ENCODE assay signal across 18 cellular contexts in the genomic region with DNA sequence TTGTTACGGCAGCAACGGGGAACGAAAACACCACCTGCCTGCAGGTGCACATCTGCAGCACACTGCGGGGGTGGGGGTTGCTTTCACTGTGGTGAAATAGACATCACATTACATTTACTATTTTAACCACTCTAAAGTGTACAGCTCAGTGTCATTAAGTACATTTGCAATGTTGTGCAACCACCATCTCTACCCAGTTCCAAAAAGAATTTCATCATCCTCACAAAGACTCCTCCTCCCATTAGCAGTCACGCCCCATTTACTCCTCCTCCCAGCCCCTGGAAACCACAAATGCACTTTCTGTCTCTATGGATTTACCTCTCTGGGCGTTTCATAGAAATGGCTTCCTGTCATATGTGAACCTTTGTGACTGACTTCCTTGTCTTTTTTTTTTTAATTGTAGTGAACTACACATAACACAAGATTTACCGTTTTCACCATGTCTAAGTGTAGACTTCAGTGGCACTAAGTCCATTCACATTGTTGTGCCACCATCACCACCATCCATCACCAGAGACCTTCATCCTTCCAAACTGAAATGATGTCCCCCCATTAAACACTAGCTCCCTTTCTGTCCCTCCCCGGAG. TPM values are rescaled to one million over a fixed set of nuclear protein-coding genes. Genes with fewer than 3 reads are reported as not detected.
A peak's percentile ranks its signal among the peaks of the same experiment; 100 is the strongest.
DNase-seq lines count a peak whose midpoint lies in the region; ATAC-seq, FAIRE-seq and TF ChIP-seq lines count a peak whose summit lies in the region.
"Not testable (repeated sequence)": the region's sequence is repeated elsewhere in the genome, so short reads cannot be mapped to it uniquely, and the experiment has no call there.
"Had no signal": no experiment of that assay in that cellular context is flagged by ENCODE, and none has a peak within 500 bp of the region (broad histone marks: within the 10 kb centered on the region; RNA-seq: fewer than 3 reads in every experiment).

No MANE protein-coding gene starts in this region.

- H3K27me3 Mint-ChIP-seq in T-helper 1 cell treated with Interleukin-12 subunit alpha and Interleukin-12 subunit beta and Interleukin-4 antibody, amounts not matched to agents 30 μg/mL and 1 μg/mL, for 36 hours (ENCODE audit: low read depth); activated T-cell treated with anti-CD3 and anti-CD28 coated beads, Interleukin-2, amount 50 U/mL, for 4 hours (ENCODE audit: low read depth): not testable (repeated sequence)

- not testable (repeated sequence) for H3K9me3 Mint-ChIP-seq in T-helper 1 cell treated with Interleukin-12 subunit alpha and Interleukin-12 subunit beta and Interleukin-4 antibody, amounts not matched to agents 30 μg/mL and 1 μg/mL, for 36 hours; activated T-cell treated with anti-CD3 and anti-CD28 coated beads, Interleukin-2, amount 50 U/mL, for 4 hours

- not testable (repeated sequence) for H3K4me3 ChIP-seq in GM12864 (ENCODE audit: low read depth, low read length); bronchial epithelial cell (ENCODE audit: low read depth, low read length)

- H3K36me3 Mint-ChIP-seq in T-helper 1 cell treated with Interleukin-12 subunit alpha and Interleukin-12 subunit beta and Interleukin-4 antibody, amounts not matched to agents 30 μg/mL and 1 μg/mL, for 36 hours (ENCODE audit: low read depth); activated T-cell treated with anti-CD3 and anti-CD28 coated beads, Interleukin-2, amount 50 U/mL, for 4 hours (ENCODE audit: insufficient read depth): not testable (repeated sequence)

- ATAC-seq in GM21576 (IDR thresholded peaks at IDR 0.05; ENCODE audit: unreplicated experiment), result peak; percentile 66
- peak; percentile 51 to 58 for ATAC-seq in activated T-cell treated with anti-CD3 and anti-CD28 coated beads, Interleukin-2, amount 50 U/mL, for 4 hours

- peak; percentile 2 for DNase-seq in GM12864 (ENCODE audit: low read depth)
- peak; percentile 58 for DNase-seq in KBM-7
- DNase-seq in activated T-cell treated with anti-CD3 and anti-CD28 coated beads, Interleukin-2, amount 50 U/mL, for 4 hours; bronchial epithelial cell (ENCODE audit: low read depth): not testable (repeated sequence)
- peak; percentile 4 for DNase-seq in mesenteric fat pad (ENCODE audit: low spot score)

- H3K4me3 Mint-ChIP-seq in T-helper 1 cell treated with Interleukin-12 subunit alpha and Interleukin-12 subunit beta and Interleukin-4 antibody, amounts not matched to agents 30 μg/mL and 1 μg/mL, for 36 hours; activated T-cell treated with anti-CD3 and anti-CD28 coated beads, Interleukin-2, amount 50 U/mL, for 4 hours: not testable (repeated sequence)

- not testable (repeated sequence) for TF ChIP-seq CTCF in GM12864 (IDR thresholded peaks at IDR 0.05; ENCODE audit: low read depth, low read length, missing control alignments); bronchial epithelial cell (IDR thresholded peaks at IDR 0.05; ENCODE audit: insufficient read depth, low read length, severe bottlenecking)

- H3K36me3 ChIP-seq in bronchial epithelial cell (ENCODE audit: control insufficient read depth, insufficient read depth, low read length), result not testable (repeated sequence)

- H3K27me3 ChIP-seq in bronchial epithelial cell (ENCODE audit: control insufficient read depth, insufficient read depth, low read length), result not testable (repeated sequence)

- H3K27ac Mint-ChIP-seq in T-helper 1 cell treated with Interleukin-12 subunit alpha and Interleukin-12 subunit beta and Interleukin-4 antibody, amounts not matched to agents 30 μg/mL and 1 μg/mL, for 36 hours, result peak overlapping the region; percentile 65

- in situ Hi-C loops in KBM-7 (cut with MboI; ENCODE audit: low pct_unique_long_range_greater_than_20kb, low sequenced_read_pairs), result not testable (repeated sequence)

- H3K4me1 Mint-ChIP-seq in T-helper 1 cell treated with Interleukin-12 subunit alpha and Interleukin-12 subunit beta and Interleukin-4 antibody, amounts not matched to agents 30 μg/mL and 1 μg/mL, for 36 hours (ENCODE audit: low read depth), result peaks cover 11% of the 10 kb centered on the region
- peaks cover 12% of the 10 kb centered on the region for H3K4me1 Mint-ChIP-seq in activated T-cell treated with anti-CD3 and anti-CD28 coated beads, Interleukin-2, amount 50 U/mL, for 4 hours (ENCODE audit: low read depth)

- FAIRE-seq in bronchial epithelial cell (lab: Jason Lieb, UNC), result peak; percentile 100

RNA-seq across cellular contexts. Expression of a gene that starts 28.0 kb away (rescaled TPM):
- total RNA-seq in activated T-cell treated with anti-CD3 and anti-CD28 coated beads, Interleukin-2, amount 50 U/mL, for 4 hours, result not detected
- total RNA-seq in bronchial epithelial cell, result not detected in 2 replicates
- total RNA-seq in mesenteric fat pad, result not detected
- total RNA-seq: activated CD8-positive, alpha-beta memory T cell treated with anti-CD3 and anti-CD28 coated beads, Interleukin-2, amount 10 ng/mL, durations not matched to agents 7 days and 5 days; activated T-helper 1 cell treated with anti-CD3 and anti-CD28 coated beads, Interleukin-12 subunit alpha, Interleukin-12 subunit beta, Interleukin-2, Interleukin-4 antibody, amounts not matched to agents 30 ng/mL and 10 ng/mL and 1 ng/mL, durations not matched to agents 14 hours and 24 hours and 36 hours; endodermal cell; esophagus muscularis mucosa; foreskin keratinocyte; GM12878; H9; heart right ventricle; progenitor cell of endocrine pancreas; sigmoid colon; upper lobe of left lung had no signal

RNA-seq across cellular contexts. Expression of a gene that starts 40.4 kb away (rescaled TPM):
- total RNA-seq in activated T-cell treated with anti-CD3 and anti-CD28 coated beads, Interleukin-2, amount 50 U/mL, for 4 hours, result 10 to 100 TPM; 12.1 to 13.8 (median 12.7) TPM
- total RNA-seq in bronchial epithelial cell (3.6 and 3.9 TPM in 2 replicates), mesenteric fat pad (21.3 TPM)
